Comparison of ENCODE assay signal across 1 cellular context in genomic region chr11:111766834-111767142, GRCh38.
TF ChIP-seq lines count a peak whose summit lies in the region.

No MANE protein-coding gene starts in this region.

TF ChIP-seq in GM12878, 131 proteins besides CTCF, POLR2A, EP300 and RAD21:
- TF ChIP-seq CUX1 (IDR thresholded peaks at IDR 0.05; ENCODE audit: insufficient replicate concordance, low read depth, low read length) (no peak), POLR2AphosphoS5 (IDR thresholded peaks at IDR 0.05; ENCODE audit: low read length) (no peak), MTA2 (IDR thresholded peaks at IDR 0.05; ENCODE audit: low read depth) (no peak), ZNF217 (IDR thresholded peaks at IDR 0.05) (no peak), RAD51 (IDR thresholded peaks at IDR 0.05) (no peak), ASH2L (IDR thresholded peaks at IDR 0.05; ENCODE audit: borderline replicate concordance, low read depth) (no peak), BHLHE40 (IDR thresholded peaks at IDR 0.05; ENCODE audit: borderline replicate concordance in 1 of 2, low read depth in 2 of 2, low read length in 1 of 2) (no peak), ZNF592 (IDR thresholded peaks at IDR 0.05) (no peak)
- TF ChIP-seq, protein P1, sequence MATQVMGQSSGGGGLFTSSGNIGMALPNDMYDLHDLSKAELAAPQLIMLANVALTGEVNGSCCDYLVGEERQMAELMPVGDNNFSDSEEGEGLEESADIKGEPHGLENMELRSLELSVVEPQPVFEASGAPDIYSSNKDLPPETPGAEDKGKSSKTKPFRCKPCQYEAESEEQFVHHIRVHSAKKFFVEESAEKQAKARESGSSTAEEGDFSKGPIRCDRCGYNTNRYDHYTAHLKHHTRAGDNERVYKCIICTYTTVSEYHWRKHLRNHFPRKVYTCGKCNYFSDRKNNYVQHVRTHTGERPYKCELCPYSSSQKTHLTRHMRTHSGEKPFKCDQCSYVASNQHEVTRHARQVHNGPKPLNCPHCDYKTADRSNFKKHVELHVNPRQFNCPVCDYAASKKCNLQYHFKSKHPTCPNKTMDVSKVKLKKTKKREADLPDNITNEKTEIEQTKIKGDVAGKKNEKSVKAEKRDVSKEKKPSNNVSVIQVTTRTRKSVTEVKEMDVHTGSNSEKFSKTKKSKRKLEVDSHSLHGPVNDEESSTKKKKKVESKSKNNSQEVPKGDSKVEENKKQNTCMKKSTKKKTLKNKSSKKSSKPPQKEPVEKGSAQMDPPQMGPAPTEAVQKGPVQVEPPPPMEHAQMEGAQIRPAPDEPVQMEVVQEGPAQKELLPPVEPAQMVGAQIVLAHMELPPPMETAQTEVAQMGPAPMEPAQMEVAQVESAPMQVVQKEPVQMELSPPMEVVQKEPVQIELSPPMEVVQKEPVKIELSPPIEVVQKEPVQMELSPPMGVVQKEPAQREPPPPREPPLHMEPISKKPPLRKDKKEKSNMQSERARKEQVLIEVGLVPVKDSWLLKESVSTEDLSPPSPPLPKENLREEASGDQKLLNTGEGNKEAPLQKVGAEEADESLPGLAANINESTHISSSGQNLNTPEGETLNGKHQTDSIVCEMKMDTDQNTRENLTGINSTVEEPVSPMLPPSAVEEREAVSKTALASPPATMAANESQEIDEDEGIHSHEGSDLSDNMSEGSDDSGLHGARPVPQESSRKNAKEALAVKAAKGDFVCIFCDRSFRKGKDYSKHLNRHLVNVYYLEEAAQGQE (IDR thresholded peaks at IDR 0.05; ENCODE audit: low read depth, low read length), result no peak
